In the genomic region with DNA sequence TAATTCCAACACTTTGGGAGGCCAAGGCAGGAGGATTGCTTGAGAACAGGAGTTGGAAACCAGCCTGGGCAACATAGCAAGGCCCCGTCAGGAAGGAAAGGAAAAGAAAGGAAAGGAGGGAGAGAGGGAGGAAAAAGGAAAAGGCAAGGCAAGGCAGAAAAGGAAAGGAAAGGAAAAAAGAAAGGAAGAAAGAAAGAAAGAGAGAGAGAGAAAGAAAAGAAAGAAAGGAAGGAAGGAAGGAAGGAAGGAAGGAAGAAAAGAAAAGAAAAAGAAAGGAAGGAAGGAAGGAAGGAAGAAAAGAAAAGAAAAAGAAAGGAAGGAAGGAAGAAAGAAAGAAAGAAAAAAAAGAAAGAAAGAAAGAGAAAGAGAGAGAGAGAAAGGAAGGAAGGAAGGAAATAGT, we compare ENCODE assay signal across 4 cellular contexts. TPM values are rescaled to one million over a fixed set of nuclear protein-coding genes. Genes with fewer than 3 reads are reported as not detected.
DNase-seq lines count a peak whose midpoint lies in the region; ATAC-seq, FAIRE-seq and TF ChIP-seq lines count a peak whose summit lies in the region.
"Not testable (repeated sequence)": the region's sequence is repeated elsewhere in the genome, so short reads cannot be mapped to it uniquely, and the experiment has no call there.

No MANE protein-coding gene starts in this region.

- FAIRE-seq in HepG2 (lab: Jason Lieb, UNC): not testable (repeated sequence)

- H2AFZ ChIP-seq in HepG2 (ENCODE audit: low read length): not testable (repeated sequence)

- not testable (repeated sequence) for H3K4me3 Mint-ChIP-seq in activated CD8-positive, alpha-beta T cell treated with anti-CD3 and anti-CD28 coated beads for 36 hours; activated T-helper 17 cell treated with anti-CD3 and anti-CD28 coated beads, Interleukin-2, amount 50 U/mL, for 72 hours

- not testable (repeated sequence) for TF ChIP-seq CTCF in HEK293 (tag by site-specific recombination; IDR thresholded peaks at IDR 0.05); HepG2 (CRISPR knock-in tag; IDR thresholded peaks at IDR 0.05)
- TF ChIP-seq CTCF in activated CD8-positive, alpha-beta T cell treated with anti-CD3 and anti-CD28 coated beads for 36 hours (IDR thresholded peaks at IDR 0.05): peak; percentile 19

- peaks cover 23% of the 10 kb centered on the region for H3K36me3 Mint-ChIP-seq in activated CD8-positive, alpha-beta T cell treated with anti-CD3 and anti-CD28 coated beads for 36 hours (ENCODE audit: low read depth)
- peaks cover 30% of the 10 kb centered on the region for H3K36me3 Mint-ChIP-seq in activated T-helper 17 cell treated with anti-CD3 and anti-CD28 coated beads, Interleukin-2, amount 50 U/mL, for 72 hours (ENCODE audit: low read depth)

- POLR2A ChIA-PET in HEK293 (lab: Yijun Ruan, JAX); activated CD8-positive, alpha-beta T cell treated with anti-CD3 and anti-CD28 coated beads for 36 hours (lab: Charles Lee); HepG2 (lab: Yijun Ruan, JAX): not testable (repeated sequence)

- H3K4me2 ChIP-seq in HepG2 (ENCODE audit: low read depth, low read length): not testable (repeated sequence)

- TF ChIP-seq POLR2A in HepG2 (IDR thresholded peaks at IDR 0.05; ENCODE audit: insufficient read depth in 1 of 2, low read depth in 2 of 2, low read length in 2 of 2): not testable (repeated sequence)

- CTCF ChIA-PET in HEK293 (lab: Yijun Ruan, JAX): interaction anchor here (0.6 kb wide), 1 partner anchor 130 kb away, joined by 3 read pairs; no protein-coding TSS in a partner anchor
- CTCF ChIA-PET in activated CD8-positive, alpha-beta T cell treated with anti-CD3 and anti-CD28 coated beads for 36 hours (lab: Charles Lee); HepG2 (lab: Yijun Ruan, JAX; ENCODE audit: low intra/inter-chr PET ratio, low total read pairs): not testable (repeated sequence)

- H3K9ac ChIP-seq in HepG2 (ENCODE audit: insufficient read depth, low read depth, low read length): not testable (repeated sequence)

- H3K36me3 ChIP-seq in HEK293 (ENCODE audit: control insufficient read depth in 2 of 2, insufficient read depth in 1 of 2, low read length in 2 of 2); HepG2 (replicated peaks in 1 of 2; ENCODE audit: control insufficient read depth in 1 of 2, insufficient read depth in 2 of 2, low read length in 2 of 2): not testable (repeated sequence)

- 95% methylated on average over 1 of the region's 1 CpG for WGBS in HepG2 (ENCODE audit: low lambda C conversion rate)

- not testable (repeated sequence) for H4K20me1 ChIP-seq in HepG2 (ENCODE audit: insufficient read depth, low read length)

- TF ChIP-seq RAD21 in HepG2 (CRISPR knock-in tag; IDR thresholded peaks at IDR 0.05): not testable (repeated sequence)

- H3K27ac Mint-ChIP-seq in activated CD8-positive, alpha-beta T cell treated with anti-CD3 and anti-CD28 coated beads for 36 hours: not testable (repeated sequence)
- H3K27ac Mint-ChIP-seq in activated T-helper 17 cell treated with anti-CD3 and anti-CD28 coated beads, Interleukin-2, amount 50 U/mL, for 72 hours: peak overlapping the region; percentile 58

- in situ Hi-C loops in HepG2 (cut with HindIII; ENCODE audit: extremely low pct_ligation_motif_present, low pct_unique_long_range_greater_than_20kb): not testable (repeated sequence)

- not testable (repeated sequence) for H3K4me1 ChIP-seq in HEK293 (ENCODE audit: control insufficient read depth, insufficient read depth, low read length)
- H3K4me1 ChIP-seq in HepG2 (ENCODE audit: insufficient read depth, low read length): peaks cover 18% of the 10 kb centered on the region

- not testable (repeated sequence) for H3K4me1 Mint-ChIP-seq in activated CD8-positive, alpha-beta T cell treated with anti-CD3 and anti-CD28 coated beads for 36 hours (ENCODE audit: low read depth); activated T-helper 17 cell treated with anti-CD3 and anti-CD28 coated beads, Interleukin-2, amount 50 U/mL, for 72 hours

- BruUV-seq in HepG2 (replicated peaks; lab: Mats Ljungman, UMichigan): not testable (repeated sequence)

- not testable (repeated sequence) for H3K27me3 Mint-ChIP-seq in activated CD8-positive, alpha-beta T cell treated with anti-CD3 and anti-CD28 coated beads for 36 hours; activated T-helper 17 cell treated with anti-CD3 and anti-CD28 coated beads, Interleukin-2, amount 50 U/mL, for 72 hours

- DNase-seq in activated CD8-positive, alpha-beta T cell treated with anti-CD3 and anti-CD28 coated beads for 36 hours; HepG2 (ENCODE audit: low spot score): not testable (repeated sequence)

- TF ChIP-seq EP300 in HepG2 (IDR thresholded peaks at IDR 0.05; ENCODE audit: low read depth in 2 of 2, low read length in 2 of 2); HepG2 (CRISPR knock-in tag; IDR thresholded peaks at IDR 0.05; ENCODE audit: borderline replicate concordance): not testable (repeated sequence)

- not testable (repeated sequence) for H3K27me3 ChIP-seq in HepG2 (ENCODE audit: control insufficient read depth in 1 of 2, insufficient read depth in 2 of 2, low read length in 2 of 2)

- intact Hi-C loops in activated CD8-positive, alpha-beta T cell treated with anti-CD3 and anti-CD28 coated beads for 36 hours (cut with micrococcal nuclease); HepG2 (cut with micrococcal nuclease; ENCODE audit: unreplicated experiment): not testable (repeated sequence)

- H3K79me2 ChIP-seq in HepG2 (ENCODE audit: insufficient read depth, low read length): not testable (repeated sequence)

- not testable (repeated sequence) for H3K9me3 ChIP-seq in HEK293 (ENCODE audit: control insufficient read depth, insufficient read depth, low read depth, low read length); HepG2 (ENCODE audit: low read length)

- H3K9me3 Mint-ChIP-seq in activated CD8-positive, alpha-beta T cell treated with anti-CD3 and anti-CD28 coated beads for 36 hours; activated T-helper 17 cell treated with anti-CD3 and anti-CD28 coated beads, Interleukin-2, amount 50 U/mL, for 72 hours: not testable (repeated sequence)

- not testable (repeated sequence) for H3K4me3 ChIP-seq in HEK293 (ENCODE audit: low read depth, low read length); HepG2 (replicated peaks in 1 of 3; ENCODE audit: insufficient read depth in 1 of 3, low read depth in 2 of 3, low read length in 3 of 3)

- not testable (repeated sequence) for H3K27ac ChIP-seq in HEK293 (ENCODE audit: extremely low read depth, low read depth, low read length); HepG2 (ENCODE audit: extremely low read length, insufficient read depth, low read length)

- not testable (repeated sequence) for ATAC-seq in activated CD8-positive, alpha-beta T cell treated with anti-CD3 and anti-CD28 coated beads for 36 hours; activated T-helper 17 cell treated with anti-CD3 and anti-CD28 coated beads, Interleukin-2, amount 50 U/mL, for 72 hours (replicated peaks); HepG2

TF ChIP-seq in HEK293, 187 proteins besides CTCF, POLR2A, EP300 and RAD21:
- TF ChIP-seq ZNF366 (tag by site-specific recombination; conservative IDR thresholded peaks at IDR 0.05) (peak; percentile 89), PRDM1 (tag by site-specific recombination; IDR thresholded peaks at IDR 0.05) (peak; percentile 89)

TF ChIP-seq in HepG2, 621 proteins besides CTCF, POLR2A, EP300 and RAD21:
- 0 out of 2 replicates have a peak, but pooled peaks have one; percentile 23 for TF ChIP-seq U2AF2 (IDR thresholded peaks at IDR 0.05; ENCODE audit: low read depth, low read length)

RNA-seq across cellular contexts. Expression of gene MANBA, which starts 51.7 kb away (rescaled TPM):
- total RNA-seq in activated CD8-positive, alpha-beta T cell treated with anti-CD3 and anti-CD28 coated beads for 36 hours: 10 to 100 TPM; 14.5 to 16.3 TPM
- total RNA-seq in activated T-helper 17 cell treated with anti-CD3 and anti-CD28 coated beads, Interleukin-2, amount 50 U/mL, for 72 hours: 10 to 100 TPM in 1 of 2 donors, 1 to 10 TPM in 1; 10.0 to 13.6 TPM
- total RNA-seq in HepG2 (2016; rRNA removed; fragmentation: Illumina TruSeq; extraction: Trizol): 17.1 and 33.3 TPM in 2 replicates
- 13.0 and 17.3 TPM in 2 replicates for total RNA-seq in HepG2 (2016; cell fraction: cytosol; rRNA removed; fragmentation: Illumina TruSeq; extraction: Trizol; ENCODE audit: low read depth)
- total RNA-seq in HepG2 (2016; cell fraction: insoluble cytoplasmic fraction; rRNA removed; fragmentation: Illumina TruSeq; extraction: Trizol): 15.2 and 34.6 TPM in 2 replicates
- 11.0 and 13.6 TPM in 2 replicates for total RNA-seq in HepG2 (2016; cell fraction: membrane; rRNA removed; fragmentation: Illumina TruSeq; extraction: Trizol)
- total RNA-seq in HepG2 (2016; cell fraction: nucleus; rRNA removed; fragmentation: Illumina TruSeq; extraction: Trizol): 32.1 and 36.1 TPM in 2 replicates
- polyA plus RNA-seq in HepG2 (2011; rRNA removed): 11.7 and 11.9 TPM in 2 replicates
- 7.6 and 12.6 TPM in 2 replicates for polyA plus RNA-seq in HepG2 (2011; cell fraction: cytosol; rRNA removed)
- 17.6 and 20.6 TPM in 2 replicates for polyA plus RNA-seq in HepG2 (2011; cell fraction: nucleus; rRNA removed)
- polyA plus RNA-seq in HepG2 (2012): 30.1 and 31.4 TPM in 2 replicates
- 1.2 and 1.4 TPM in 2 replicates for polyA plus RNA-seq in HepG2 (2016; cell fraction: cytosol; fragmentation: Illumina TruSeq; extraction: Trizol; ENCODE audit: low read depth)
- polyA plus RNA-seq in HepG2 (2016; cell fraction: insoluble cytoplasmic fraction; fragmentation: Illumina TruSeq; extraction: Trizol; ENCODE audit: low read depth): 8.8 and 10.0 TPM in 2 replicates
- polyA plus RNA-seq in HepG2 (2016; cell fraction: membrane; fragmentation: Illumina TruSeq; extraction: Trizol; ENCODE audit: low read depth): 3.3 and 3.9 TPM in 2 replicates
- 28.0 and 30.1 TPM in 2 replicates for polyA plus RNA-seq in HepG2 (2016; cell fraction: nucleus; fragmentation: Illumina TruSeq; extraction: Trizol; ENCODE audit: insufficient read depth, low read depth)
- 10.8 and 29.4 TPM in 2 replicates for polyA minus RNA-seq in HepG2 (2011; rRNA and poly(A)+ RNA removed; ENCODE audit: low replicate concordance)
- polyA minus RNA-seq in HepG2 (2011; cell fraction: cytosol; rRNA and poly(A)+ RNA removed): 14.9 and 17.1 TPM in 2 replicates
- polyA minus RNA-seq in HepG2 (2011; cell fraction: nucleus; rRNA and poly(A)+ RNA removed): 39.5 and 40.0 TPM in 2 replicates
